ENCODE assay signal across 23 cellular contexts in the genomic region with DNA sequence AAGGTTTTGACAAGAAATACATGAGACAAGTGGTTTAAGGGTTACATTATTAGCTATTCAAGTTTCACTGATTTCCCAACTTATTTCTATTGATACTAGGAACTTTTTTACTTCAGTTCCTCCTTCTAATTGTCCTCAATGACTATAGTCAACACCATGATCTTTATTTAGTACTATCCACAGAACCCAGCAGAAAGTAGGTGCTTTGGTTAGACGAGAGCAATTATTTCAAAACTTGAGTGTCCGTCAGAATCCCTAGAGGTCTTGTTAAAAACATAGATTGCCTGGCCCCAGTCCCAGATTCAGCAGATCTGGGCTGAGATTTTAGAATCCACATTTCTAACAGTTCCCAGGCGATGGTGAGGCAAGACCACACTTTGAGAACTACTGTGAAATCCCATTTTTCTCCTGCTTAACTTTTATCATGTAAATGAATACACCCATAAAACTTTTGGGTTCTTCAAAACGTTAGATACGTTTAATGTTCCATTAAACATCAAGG. TPM values are rescaled to one million over a fixed set of nuclear protein-coding genes. Genes with fewer than 3 reads are reported as not detected.
A peak's percentile ranks its signal among the peaks of the same experiment; 100 is the strongest.
DNase-seq lines count a peak whose midpoint lies in the region; ATAC-seq and TF ChIP-seq lines count a peak whose summit lies in the region.
"Had no signal": no experiment of that assay in that cellular context is flagged by ENCODE, and none has a peak within 500 bp of the region (broad histone marks: within the 10 kb centered on the region; RNA-seq: fewer than 3 reads in every experiment).

No MANE protein-coding gene starts in this region.

- H3K36me3 ChIP-seq in HUES6 (ENCODE audit: control insufficient read depth, insufficient read depth, low read length) (peaks cover 52% of the 10 kb centered on the region), adipocyte (ENCODE audit: control insufficient read depth, insufficient read depth, low read length, severe bottlenecking) (peaks cover 71% of the 10 kb centered on the region), left lung (peaks cover 0 to 61% of the 10 kb centered on the region in 2 donors), upper lobe of right lung (peaks cover 72% of the 10 kb centered on the region)

- H3K4me3 ChIP-seq in HUES6 (ENCODE audit: low read depth, low read length) (no peak overlapping the region), adipocyte (ENCODE audit: low read length) (no peak overlapping the region), left lung (no peak overlapping the region), upper lobe of right lung (no peak overlapping the region)
- H3K4me3 ChIP-seq: GM23338 had no signal

- H3K4me1 ChIP-seq in HUES6 (ENCODE audit: control insufficient read depth, insufficient read depth, low read length) (peaks cover under 1% of the 10 kb centered on the region; the same call in 1 of the 2 replicates), adipocyte (ENCODE audit: control insufficient read depth, insufficient read depth, low read length) (peaks cover 33% of the 10 kb centered on the region), left lung (peaks cover 4 to 11% of the 10 kb centered on the region in 2 donors), upper lobe of right lung (peaks cover 5% of the 10 kb centered on the region)
- H3K4me1 ChIP-seq: BE2C had no signal

- ATAC-seq in left lung (peak; percentile 76), upper lobe of right lung (peak; percentile 46), natural killer cell (no peak)
- ATAC-seq: GM23338, HCT116 had no signal

- H3K27me3 ChIP-seq in HUES6 (ENCODE audit: control insufficient read depth, insufficient read depth, low read length) (no peaks in the 10 kb centered on the region), adipocyte (replicated peaks; ENCODE audit: control insufficient read depth, insufficient read depth, low read length) (no peaks in the 10 kb centered on the region), left lung (no peaks in the 10 kb centered on the region), upper lobe of right lung (no peaks in the 10 kb centered on the region)
- H3K27me3 ChIP-seq: BE2C had no signal

- no peaks in the 10 kb centered on the region; the same call in 1 of the 2 replicates for H3K9me3 ChIP-seq in HUES6 (ENCODE audit: control insufficient read depth, insufficient read depth, low read depth, low read length)
- no peaks in the 10 kb centered on the region for H3K9me3 ChIP-seq in adipocyte (ENCODE audit: control insufficient read depth, low read length)
- H3K9me3 ChIP-seq in left lung = no peaks in the 10 kb centered on the region
- no peaks in the 10 kb centered on the region for H3K9me3 ChIP-seq in upper lobe of right lung
- H3K9me3 ChIP-seq: BE2C had no signal

- no peak overlapping the region for H3K27ac Mint-ChIP-seq in natural killer cell
- H3K27ac Mint-ChIP-seq: CD4-positive, CD25-positive, alpha-beta regulatory T cell; CD8-positive, alpha-beta memory T cell; GM23338; HFFc6 had no signal

- DNase-seq in adipocyte (ENCODE audit: low read depth) (no peak), left lung (no peak), upper lobe of right lung (no peak), natural killer cell (no peak), DMS79 (lab: John Stamatoyannopoulos, UW) (no peak), SK-N-DZ (ENCODE audit: low spot score) (no peak)
- DNase-seq: ACHN; BE2C; C1 segment of cervical spinal cord; CD4-positive, CD25-positive, alpha-beta regulatory T cell; CD8-positive, alpha-beta memory T cell; COR-L47; DMS 273 treated with DMSO at 0.1 percent for 48 hours; DMS53; H7; HFFc6; IMR-90 had no signal

- intact Hi-C loops in left lung (cut with DNase I) = no loop called here
- intact Hi-C loops in upper lobe of right lung (cut with DNase I) = no loop called here
- intact Hi-C loops in natural killer cell (cut with micrococcal nuclease) = no loop called here

- H3K27ac ChIP-seq in HUES6 (ENCODE audit: low read depth, low read length) (0 out of 2 replicates have a peak overlapping the region, but pooled peaks have one; percentile 12), left lung (no peak overlapping the region), upper lobe of right lung (no peak overlapping the region)
- H3K27ac ChIP-seq: HL-60 had no signal

- no peak overlapping the region for H3K9ac ChIP-seq in HUES6 (ENCODE audit: low read length)
- H3K9ac ChIP-seq in adipocyte (ENCODE audit: low read length) = peak overlapping the region; percentile 25

- peaks cover 6% of the 10 kb centered on the region in 2 donors for H3K4me1 Mint-ChIP-seq in natural killer cell
- H3K4me1 Mint-ChIP-seq: GM23338 had no signal

- H3K36me3 Mint-ChIP-seq in natural killer cell = peaks cover 33% of the 10 kb centered on the region

- H3K27me3 Mint-ChIP-seq in natural killer cell (ENCODE audit: low read depth in 2 of 2) = no peaks in the 10 kb centered on the region
- H3K27me3 Mint-ChIP-seq: CD4-positive, CD25-positive, alpha-beta regulatory T cell; CD8-positive, alpha-beta memory T cell had no signal

- H3K4me3 Mint-ChIP-seq in natural killer cell = no peak overlapping the region
- H3K4me3 Mint-ChIP-seq: CD4-positive, CD25-positive, alpha-beta regulatory T cell; CD8-positive, alpha-beta memory T cell; GM23338; HFFc6 had no signal

- TF ChIP-seq CTCF in left lung (IDR thresholded peaks at IDR 0.05) = no peak
- TF ChIP-seq CTCF in upper lobe of right lung (IDR thresholded peaks at IDR 0.05) = no peak
- TF ChIP-seq CTCF in natural killer cell (IDR thresholded peaks at IDR 0.05) = no peak

- no peaks in the 10 kb centered on the region for H3K9me3 Mint-ChIP-seq in natural killer cell
- H3K9me3 Mint-ChIP-seq: CD4-positive, CD25-positive, alpha-beta regulatory T cell; CD8-positive, alpha-beta memory T cell; GM23338; HFFc6 had no signal

RNA-seq across cellular contexts. Expression of a gene that starts 17.9 kb away (rescaled TPM):
- 10 to 100 TPM; 30.1 to 31.0 TPM for total RNA-seq in left lung
- 32.9 TPM for total RNA-seq in upper lobe of right lung
- 10 to 100 TPM; 16.3 to 25.8 (median 20.9) TPM for total RNA-seq in natural killer cell
- polyA plus RNA-seq in SK-N-DZ (2014; cell fraction: cytosol; rRNA removed) = 25.2 and 26.4 TPM in 2 replicates
- polyA plus RNA-seq in SK-N-DZ (2014; cell fraction: nucleus; rRNA removed) = 28.2 and 30.7 TPM in 2 replicates

RNA-seq across cellular contexts. Expression of a gene that starts 51.8 kb away (rescaled TPM):
- total RNA-seq in left lung (not detected), upper lobe of right lung (not detected), natural killer cell (not detected)
- not detected in 2 replicates for polyA plus RNA-seq in SK-N-DZ (2014; cell fraction: cytosol; rRNA removed)
- polyA plus RNA-seq in SK-N-DZ (2014; cell fraction: nucleus; rRNA removed) = not detected in 2 replicates
- total RNA-seq: A172; CD4-positive, CD25-positive, alpha-beta regulatory T cell; CD8-positive, alpha-beta memory T cell; GM23338; H7; HFFc6; HT1080; IMR-90 had no signal
- polyA plus RNA-seq: CD4-positive, CD25-positive, alpha-beta regulatory T cell; CD8-positive, alpha-beta memory T cell; GM23338; IMR-90 had no signal

Comparison
In these comparisons a context has a peak if more than half of its experiments do, and no peak if none do; other contexts are left out.
1. ATAC-seq: peak in left lung (single experiment) and upper lobe of right lung (single experiment); none in natural killer cell (0 of 3).